ENCODE assay signal across 8 cellular contexts in genomic region chr20:34955232-34956040, GRCh38. TPM values are rescaled to one million over a fixed set of nuclear protein-coding genes. Genes with fewer than 3 reads are reported as not detected.
DNase-seq lines count a peak whose midpoint lies in the region; ATAC-seq and TF ChIP-seq lines count a peak whose summit lies in the region.

GSS (minus strand) TSS chr20:34955806; CDS start chr20:34951852, 3,954 bp downstream.
MYH7B (plus strand) TSS chr20:34955868; CDS start chr20:34978006, 22,138 bp downstream.

- H3K27ac ChIP-seq in left ventricle myocardium inferior (replicated peaks): peak within 1 kb of the TSS; percentile 97

- H3K4me3 Mint-ChIP-seq in progenitor cell of endocrine pancreas (ENCODE audit: low read depth): peak within 1 kb of the TSS; percentile 95

- ATAC-seq in HG02884 (IDR thresholded peaks at IDR 0.05; ENCODE audit: unreplicated experiment): peak; percentile 90

- intact Hi-C loops in left ventricle myocardium inferior (cut with micrococcal nuclease): no loop called here

- in situ Hi-C loops in GM13977 (cut with MboI; ENCODE audit: low pct_unique_long_range_greater_than_20kb, low sequenced_read_pairs, unreplicated experiment): no loop called here

- H3K36me3 ChIP-seq in left ventricle myocardium inferior: no peaks in the 10 kb centered on the region

- H3K36me3 Mint-ChIP-seq in progenitor cell of endocrine pancreas (ENCODE audit: insufficient read depth): peaks cover 3% of the 10 kb centered on the region

- H3K27ac Mint-ChIP-seq in progenitor cell of endocrine pancreas: peak within 1 kb of the TSS; percentile 99

- peaks cover 44% of the 10 kb centered on the region for H3K4me1 ChIP-seq in left ventricle myocardium inferior

- H3K27me3 Mint-ChIP-seq in progenitor cell of endocrine pancreas: peaks cover 6% of the 10 kb centered on the region

- H3K4me1 Mint-ChIP-seq in progenitor cell of endocrine pancreas (ENCODE audit: low read depth): peaks cover 21% of the 10 kb centered on the region

- H3K9me3 ChIP-seq in left ventricle myocardium inferior (replicated peaks): no peaks in the 10 kb centered on the region

- TF ChIP-seq CTCF in GM13977 (IDR thresholded peaks at IDR 0.05; ENCODE audit: extremely low read depth, insufficient read depth, missing control alignments): peak; percentile 49
- TF ChIP-seq CTCF in left ventricle myocardium inferior (IDR thresholded peaks at IDR 0.05; ENCODE audit: borderline replicate concordance): peak; percentile 64
- TF ChIP-seq CTCF in progenitor cell of endocrine pancreas (IDR thresholded peaks at IDR 0.05; ENCODE audit: unreplicated experiment): peak; percentile 47

- peak within 1 kb of the TSS; percentile 78 for H3K4me3 ChIP-seq in left ventricle myocardium inferior

- no peaks in the 10 kb centered on the region for H3K27me3 ChIP-seq in left ventricle myocardium inferior (ENCODE audit: low read depth)

- no peaks in the 10 kb centered on the region for H3K9me3 Mint-ChIP-seq in progenitor cell of endocrine pancreas (ENCODE audit: low read depth)

- DNase-seq in GM13977 (ENCODE audit: low spot score): peak; percentile 94
- peak; percentile 95 for DNase-seq in NCI-H146 treated with DMSO at 0.1 percent for 48 hours (lab: John Stamatoyannopoulos, UW; ENCODE audit: unreplicated experiment)
- DNase-seq in T-helper 1 cell: peak; percentile 91 to 97 (median 95)
- DNase-seq in amygdala (lab: John Stamatoyannopoulos, UW): peak; percentile 54 to 96 (median 91)
- peak; percentile 99 for DNase-seq in left ventricle myocardium inferior
- peak; percentile 100 for DNase-seq in progenitor cell of endocrine pancreas (ENCODE audit: low spot score, unreplicated experiment)
- peak; percentile 97 for DNase-seq in ureter (ENCODE audit: low spot score)

RNA-seq across cellular contexts. Expression of gene GSS, which starts in this region (rescaled TPM):
- total RNA-seq in left ventricle myocardium inferior: 17.2 TPM
- 71.5 and 72.5 TPM in 2 replicates for total RNA-seq in progenitor cell of endocrine pancreas
- total RNA-seq in ureter: 56.6 TPM

RNA-seq across cellular contexts. Expression of gene MYH7B, which starts in this region (rescaled TPM):
- total RNA-seq in left ventricle myocardium inferior: 253 TPM
- total RNA-seq in progenitor cell of endocrine pancreas: 0.98 and 1.2 TPM in 2 replicates
- total RNA-seq in ureter: 1.4 TPM

Comparison
In these comparisons a context has a peak if more than half of its experiments do, and no peak if none do; other contexts are left out.
1. Peak in every context shown above with its lines: DNase-seq, ATAC-seq, H3K4me3 ChIP-seq and H3K27ac ChIP-seq.
2. RNA of gene MYH7B (total RNA-seq): 253 TPM in left ventricle myocardium inferior (single experiment); 1.4 TPM in ureter (single experiment) and 0.98 to 1.2 TPM in progenitor cell of endocrine pancreas; every median in the first group is over 100 times any median in the second.